ENCODE assay signal across 7 cellular contexts in genomic region chrY:16071957-16072356, GRCh38.
"Had no signal": no experiment of that assay in that cellular context is flagged by ENCODE, and none has a peak within 500 bp of the region (broad histone marks: within the 10 kb centered on the region; RNA-seq: fewer than 3 reads in every experiment).

No MANE protein-coding gene starts in this region.

- H3K27ac ChIP-seq: HL-60 had no signal

- DNase-seq: IMR-90, KBM-7, KG1 had no signal

- H3K4me3 ChIP-seq: K562 had no signal

- H3K4me3 Mint-ChIP-seq: IgD-negative memory B cell had no signal

- H3K36me3 Mint-ChIP-seq: IgD-negative memory B cell had no signal

- H3K27me3 Mint-ChIP-seq: IgD-negative memory B cell had no signal

- H3K4me1 Mint-ChIP-seq: IgD-negative memory B cell had no signal

- H3K27ac Mint-ChIP-seq: IgD-negative memory B cell had no signal

- ATAC-seq: K562 had no signal

- FAIRE-seq: HTR-8/SVneo, K562 had no signal

- H3K9me3 Mint-ChIP-seq: IgD-negative memory B cell had no signal
